7 cellular contexts compared by ENCODE assay signal in genomic region chr1:162562452-162562828, GRCh38. TPM values are rescaled to one million over a fixed set of nuclear protein-coding genes. Genes with fewer than 3 reads are reported as not detected.
DNase-seq lines count a peak whose midpoint lies in the region; ATAC-seq, FAIRE-seq and TF ChIP-seq lines count a peak whose summit lies in the region.

No MANE protein-coding gene starts in this region.

- H3K36me3 ChIP-seq in astrocyte (ENCODE audit: insufficient read depth, low read length), result peaks cover 15% of the 10 kb centered on the region
- H3K36me3 ChIP-seq in liver (ENCODE audit: control insufficient read depth in 4 of 4, insufficient read depth in 3 of 4, low read depth in 1 of 4, low read length in 3 of 4), result peaks cover 0 to 6% (median 5%) of the 10 kb centered on the region in 4 donors
- H3K36me3 ChIP-seq in transverse colon, result peaks cover 0 to 13% (median 3%) of the 10 kb centered on the region in 4 donors

- peak overlapping the region; percentile 93 for H3K27ac ChIP-seq in astrocyte (ENCODE audit: low read depth, low read length)
- peak overlapping the region; percentile 97 to 98 for H3K27ac ChIP-seq in liver (ENCODE audit: low read depth in 1 of 2, low read length in 2 of 2)
- peak overlapping the region; percentile 90 to 98 (median 95) for H3K27ac ChIP-seq in transverse colon

- H3K9me3 ChIP-seq in astrocyte (ENCODE audit: insufficient read depth, low read depth, low read length), result no peaks in the 10 kb centered on the region
- no peaks in the 10 kb centered on the region for H3K9me3 ChIP-seq in liver (ENCODE audit: control insufficient read depth in 4 of 4, low read length in 3 of 4)
- H3K9me3 ChIP-seq in transverse colon, result no peaks in the 10 kb centered on the region

- no peaks in the 10 kb centered on the region for H3K27me3 ChIP-seq in astrocyte (ENCODE audit: insufficient read depth, low read length)
- no peaks in the 10 kb centered on the region for H3K27me3 ChIP-seq in liver (ENCODE audit: control insufficient read depth in 4 of 4, insufficient read depth in 4 of 4, low read length in 3 of 4)
- H3K27me3 ChIP-seq in transverse colon, result no peaks in the 10 kb centered on the region

- peak overlapping the region; percentile 94 for H3K27ac Mint-ChIP-seq in astrocyte (ENCODE audit: unreplicated experiment)

- H3K36me3 Mint-ChIP-seq in astrocyte (ENCODE audit: low read depth, unreplicated experiment), result peaks cover 9% of the 10 kb centered on the region

- H4K20me1 ChIP-seq in astrocyte (ENCODE audit: insufficient read depth, low read length), result peaks cover 56% of the 10 kb centered on the region

- TF ChIP-seq RAD21 in liver (IDR thresholded peaks at IDR 0.05), result peak in 1 of 2 donors; percentile 11

- H3K4me2 ChIP-seq in astrocyte (ENCODE audit: low read length), result peak overlapping the region; percentile 90

- H3K9me3 Mint-ChIP-seq in astrocyte (ENCODE audit: unreplicated experiment), result no peaks in the 10 kb centered on the region

- no peaks in the 10 kb centered on the region for H3K27me3 Mint-ChIP-seq in astrocyte (ENCODE audit: low read depth, unreplicated experiment)

- peak; percentile 36 for TF ChIP-seq POLR2A in transverse colon (IDR thresholded peaks at IDR 0.05)

- peaks cover 59% of the 10 kb centered on the region for H3K79me2 ChIP-seq in astrocyte (ENCODE audit: insufficient read depth, low read length)

- ATAC-seq in GM18498 (IDR thresholded peaks at IDR 0.05; ENCODE audit: unreplicated experiment), result no peak

- H3K4me3 ChIP-seq in astrocyte (ENCODE audit: insufficient read depth, low read depth, low read length) (peak overlapping the region; percentile 96), liver (ENCODE audit: low read depth in 1 of 3, low read length in 3 of 3) (peak overlapping the region; percentile 77 to 99 (median 95)), transverse colon (peak overlapping the region; percentile 72 to 90 (median 80))

- in situ Hi-C loops in transverse colon (cut with MboI; ENCODE audit: low pct_ligation_motif_present in 1 of 4, low pct_unique_long_range_greater_than_20kb in 1 of 4, low sequenced_read_pairs in 3 of 4), result no loop called here

- H3K4me1 ChIP-seq in astrocyte (ENCODE audit: insufficient read depth, low read length), result peaks cover 22% of the 10 kb centered on the region
- H3K4me1 ChIP-seq in liver (ENCODE audit: control insufficient read depth in 4 of 4, insufficient read depth in 4 of 4, low read length in 3 of 4), result peaks cover 6 to 48% (median 17%) of the 10 kb centered on the region in 4 donors
- H3K4me1 ChIP-seq in transverse colon, result peaks cover 9 to 55% (median 37%) of the 10 kb centered on the region in 4 donors

- H3K9ac ChIP-seq in astrocyte (ENCODE audit: low read length) (peak overlapping the region; percentile 97), liver (ENCODE audit: low read depth in 1 of 2, low read length in 2 of 2) (peak overlapping the region; percentile 94 to 97)

- TF ChIP-seq EP300 in transverse colon (IDR thresholded peaks at IDR 0.05; ENCODE audit: low read depth), result no peak

- H3K4me3 Mint-ChIP-seq in astrocyte (ENCODE audit: unreplicated experiment), result peak overlapping the region; percentile 95

- intact Hi-C loops in transverse colon (cut with DNase I; ENCODE audit: low total_unique reads), result no loop called here

- WGBS in liver, result 27% methylated on average over 5 of the region's 5 CpGs
- WGBS in transverse colon (ENCODE audit: low coverage in 1 of 2), 2 donors, result 24 to 47% methylated on average over 4 to 5 of the region's 5 CpGs

- no peak for FAIRE-seq in astrocyte (lab: Jason Lieb, UNC)

- DNase-seq in GM03348 (ENCODE audit: low spot score), result peak; percentile 47
- DNase-seq in M059J (ENCODE audit: low read depth), result peak; percentile 63
- peak; percentile 62 for DNase-seq in astrocyte (ENCODE audit: low read depth)
- DNase-seq in transverse colon, result peak; percentile 44
- DNase-seq in NCI-H2029 treated with DMSO at 0.1 percent for 48 hours (lab: John Stamatoyannopoulos, UW), result no peak

- TF ChIP-seq CTCF in astrocyte (IDR thresholded peaks at IDR 0.05; ENCODE audit: insufficient read depth, low read depth, low read length), result no peak
- TF ChIP-seq CTCF in liver (IDR thresholded peaks at IDR 0.05; ENCODE audit: low read depth, low read length, missing input control), result no peak
- TF ChIP-seq CTCF in transverse colon (IDR thresholded peaks at IDR 0.05), result no peak

- H2AFZ ChIP-seq in astrocyte (ENCODE audit: low read depth, low read length), result no peak overlapping the region

- H3K4me1 Mint-ChIP-seq in astrocyte (ENCODE audit: low read depth, unreplicated experiment), result peaks cover 29% of the 10 kb centered on the region

TF ChIP-seq in liver, 16 proteins besides CTCF, POLR2A, EP300 and RAD21:
- TF ChIP-seq JUND (IDR thresholded peaks at IDR 0.05), result no peak
- peak; percentile 20 for TF ChIP-seq YY1 (IDR thresholded peaks at IDR 0.05)
- peak; percentile 23 to 54 for TF ChIP-seq HNF4A (conservative IDR thresholded peaks at IDR 0.05)

RNA-seq across cellular contexts. Expression of gene UAP1, which starts 0.9 kb away (rescaled TPM):
- 112 and 137 TPM in 2 replicates for total RNA-seq in M059J (2014; rRNA removed; shearing (Covaris generic))
- total RNA-seq in astrocyte (88.8 and 103 TPM in 2 replicates), liver (100 to 1,000 TPM in 1 of 2 donors, 10 to 100 TPM in 1; 28.9 to 120 TPM), transverse colon (100 to 1,000 TPM in 3 of 4 donors, 10 to 100 TPM in 1; 95.0 to 131 (median 117) TPM)
- 10 to 100 TPM; 50.6 to 52.8 TPM for polyA plus RNA-seq in liver
